ENCODE assay signal across 31 cellular contexts in the genomic region with DNA sequence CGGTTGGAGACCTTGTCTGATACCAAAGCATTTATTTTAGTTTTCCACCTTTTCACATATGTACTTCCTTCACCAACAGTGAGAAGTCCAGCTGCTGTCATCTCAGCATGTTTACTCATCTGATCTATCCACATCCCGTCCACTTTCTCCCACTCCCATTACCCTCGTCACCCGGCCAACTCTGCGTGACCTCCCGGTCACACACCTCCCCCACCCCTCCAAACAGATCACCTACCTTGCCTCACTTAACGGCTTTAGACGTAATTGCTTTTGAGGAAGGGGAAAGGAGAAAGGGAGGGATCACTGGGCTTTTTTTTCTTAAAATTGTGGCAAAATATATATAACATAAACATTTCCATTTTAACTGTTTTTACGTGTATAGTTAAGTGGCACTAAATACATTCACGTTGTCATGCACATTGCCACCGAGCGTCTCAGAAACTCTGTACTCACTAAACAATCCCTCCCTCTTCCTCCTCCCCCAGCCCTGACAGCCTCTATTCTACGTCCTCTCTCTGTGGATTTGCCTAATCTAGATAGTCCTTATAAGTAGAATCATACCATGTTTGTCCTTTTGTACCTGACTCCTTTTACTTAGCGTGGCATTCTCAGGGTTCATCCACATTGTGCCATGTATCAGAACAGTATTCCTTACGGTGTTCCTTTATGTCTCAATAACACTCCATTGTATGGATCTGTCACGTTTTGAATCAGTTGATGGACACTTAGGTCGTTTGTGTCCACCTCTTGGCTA.
"Had no signal": no experiment of that assay in that cellular context is flagged by ENCODE, and none has a peak within 500 bp of the region (broad histone marks: within the 10 kb centered on the region; RNA-seq: fewer than 3 reads in every experiment).

No MANE protein-coding gene starts in this region.

- H3K4me1 ChIP-seq: adrenal gland, body of pancreas, esophagus muscularis mucosa, foreskin keratinocyte, gastrocnemius medialis had no signal

- DNase-seq: activated CD4-positive, alpha-beta memory T cell treated with anti-CD3 and anti-CD28 coated beads for 36 hours; activated CD4-positive, alpha-beta T cell treated with anti-CD3 and anti-CD28 coated beads for 36 hours; activated CD4-positive, alpha-beta T cell treated with anti-CD3 and anti-CD28 coated beads, Interleukin-2, amount 10 ng/mL, durations not matched to agents 24 days and 14 days; activated CD4-positive, CD25-positive, alpha-beta regulatory T cell; activated CD4-positive, CD25-positive, alpha-beta regulatory T cell treated with anti-CD3 and anti-CD28 coated beads, Interleukin-2, amount 50 U/mL, for 72 hours; activated CD8-positive, alpha-beta memory T cell treated with anti-CD3 and anti-CD28 coated beads, Interleukin-2, amount 10 ng/mL, durations not matched to agents 7 days and 5 days; activated CD8-positive, alpha-beta memory T cell treated with anti-CD3 and anti-CD28 coated beads, Interleukin-2, amount 50 U/mL, for 4 hours; activated CD8-positive, alpha-beta T cell treated with anti-CD3 and anti-CD28 coated beads, Interleukin-2, amount 10 ng/mL, durations not matched to agents 7 days and 5 days; activated effector memory CD4-positive, alpha-beta T cell treated with anti-CD3 and anti-CD28 coated beads, Interleukin-2, amount 50 U/mL, for 16 hours; activated naive CD4-positive, alpha-beta T cell treated with anti-CD3 and anti-CD28 coated beads for 36 hours; activated naive CD8-positive, alpha-beta T cell treated with anti-CD3 and anti-CD28 coated beads for 36 hours; activated naive CD8-positive, alpha-beta T cell treated with anti-CD3 and anti-CD28 coated beads, Interleukin-2, amount 50 U/mL, for 24 hours; activated T-cell treated with anti-CD3 and anti-CD28 coated beads, Interleukin-2, amount 50 U/mL, for 1 hour; activated T-cell treated with anti-CD3 and anti-CD28 coated beads, Interleukin-2, amount 50 U/mL, for 48 hours; adrenal gland; amygdala; aorta; body of pancreas; caudate nucleus; cortex of kidney; dermis blood vessel endothelial cell; effector CD4-positive, alpha-beta T cell; effector memory CD8-positive, alpha-beta T cell; erythroblast; foreskin keratinocyte; gastrocnemius medialis; T-helper 1 cell; T-helper 17 cell; T1000 had no signal

- H3K27ac ChIP-seq: adrenal gland, body of pancreas, esophagus muscularis mucosa, foreskin keratinocyte, gastrocnemius medialis had no signal

- H3K4me3 ChIP-seq: adrenal gland, body of pancreas, esophagus muscularis mucosa, gastrocnemius medialis had no signal

- H3K27me3 ChIP-seq: adrenal gland, body of pancreas, esophagus muscularis mucosa, foreskin keratinocyte, gastrocnemius medialis had no signal

- H3K9me3 ChIP-seq: adrenal gland, body of pancreas, esophagus muscularis mucosa, gastrocnemius medialis had no signal

- H3K36me3 ChIP-seq: adrenal gland had no signal

- ATAC-seq: activated CD4-positive, alpha-beta T cell treated with anti-CD3 and anti-CD28 coated beads for 36 hours; activated CD8-positive, alpha-beta memory T cell treated with anti-CD3 and anti-CD28 coated beads, Interleukin-2, amount 10 ng/mL, durations not matched to agents 7 days and 5 days; activated CD8-positive, alpha-beta T cell treated with anti-CD3 and anti-CD28 coated beads, Interleukin-2, amount 10 ng/mL, durations not matched to agents 7 days and 5 days; activated naive CD8-positive, alpha-beta T cell treated with anti-CD3 and anti-CD28 coated beads, Interleukin-2, amount 50 U/mL, for 24 hours; body of pancreas; effector memory CD8-positive, alpha-beta T cell; foreskin keratinocyte; gastrocnemius medialis; T-helper 17 cell had no signal

- FAIRE-seq: colon had no signal
